Comparison of ENCODE assay signal across 8 cellular contexts in the genomic region with DNA sequence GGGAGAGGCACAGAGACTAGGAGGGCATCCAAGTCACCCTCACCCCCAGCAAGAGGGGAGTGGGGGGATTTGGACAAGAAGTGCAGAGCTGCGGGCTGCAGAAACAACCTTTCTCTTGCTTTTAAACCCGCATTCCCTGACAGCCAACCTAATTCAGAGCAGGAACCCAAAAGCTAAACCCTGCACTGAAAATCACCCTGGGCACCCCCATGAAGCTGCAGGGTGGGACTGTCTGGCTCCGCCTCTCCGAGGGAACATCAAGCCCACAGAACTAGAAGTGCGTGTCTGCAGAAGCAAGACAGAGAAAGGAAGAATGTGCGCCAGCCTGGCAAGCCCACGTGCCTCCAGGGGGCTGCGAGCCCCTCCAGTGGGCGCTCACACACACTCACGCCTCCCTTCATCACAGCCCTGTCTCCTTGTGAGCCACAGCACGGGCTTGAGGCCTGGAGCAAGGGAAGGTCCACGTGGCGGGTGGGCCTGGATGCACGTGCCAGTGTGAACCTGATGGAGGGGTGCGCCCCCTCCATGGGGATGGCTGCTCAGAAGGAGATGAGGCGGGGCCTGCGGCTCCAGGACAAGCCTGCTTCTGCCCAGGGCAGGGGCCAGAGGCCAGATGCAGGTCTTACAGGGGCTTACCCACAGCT. TPM values are rescaled to one million over a fixed set of nuclear protein-coding genes. Genes with fewer than 3 reads are reported as not detected.
A peak's percentile ranks its signal among the peaks of the same experiment; 100 is the strongest.
DNase-seq lines count a peak whose midpoint lies in the region; ATAC-seq and TF ChIP-seq lines count a peak whose summit lies in the region.

No MANE protein-coding gene starts in this region.

- peak; percentile 7 to 15 for ATAC-seq in CD4-positive, CD25-positive, alpha-beta regulatory T cell (ENCODE audit: low read depth in 2 of 2)
- ATAC-seq in HG03097 (IDR thresholded peaks at IDR 0.05; ENCODE audit: low FRiP score, unreplicated experiment) = no peak

- peak overlapping the region; percentile 3 for H2BK15ac ChIP-seq in mesenchymal stem cell (ENCODE audit: low read depth, poor library complexity, severe bottlenecking)

- peaks cover 3% of the 10 kb centered on the region for H3K79me1 ChIP-seq in mesenchymal stem cell (replicated peaks; ENCODE audit: low read length, poor library complexity, severe bottlenecking)

- peak overlapping the region in 1 of 2 experiments; percentile 41 for H3K14ac ChIP-seq in mesenchymal stem cell (ENCODE audit: low read length in 2 of 2)

- H3K23ac ChIP-seq in mesenchymal stem cell (ENCODE audit: low read length in 2 of 2) = peak overlapping the region in 1 of 2 experiments; percentile 10

- peaks cover 13% of the 10 kb centered on the region for H3K36me3 ChIP-seq in CD4-positive, CD25-positive, alpha-beta regulatory T cell (ENCODE audit: control insufficient read depth, insufficient read depth, low read length)
- peaks cover 37% of the 10 kb centered on the region; the same call in 1 of the 2 replicates for H3K36me3 ChIP-seq in Loucy (ENCODE audit: insufficient read depth, low read length)
- H3K36me3 ChIP-seq in mesenchymal stem cell (ENCODE audit: control insufficient read depth in 1 of 2, insufficient read depth in 2 of 2, low read depth in 1 of 2, low read length in 2 of 2) = peaks cover 25 to 48% of the 10 kb centered on the region in 2 experiments
- H3K36me3 ChIP-seq in urinary bladder (ENCODE audit: insufficient read depth) = no peaks in the 10 kb centered on the region

- peak overlapping the region; percentile 82 for H2AK5ac ChIP-seq in mesenchymal stem cell (ENCODE audit: low read length, severe bottlenecking)

- H3K27me3 ChIP-seq in CD4-positive, CD25-positive, alpha-beta regulatory T cell (ENCODE audit: control insufficient read depth, insufficient read depth, low read length) = no peaks in the 10 kb centered on the region
- no peaks in the 10 kb centered on the region for H3K27me3 ChIP-seq in Loucy (ENCODE audit: insufficient read depth, low read length, poor library complexity, severe bottlenecking)
- no peaks in the 10 kb centered on the region for H3K27me3 ChIP-seq in mesenchymal stem cell (ENCODE audit: control insufficient read depth in 1 of 2, insufficient read depth in 1 of 2, low read length in 2 of 2)

- H2BK120ac ChIP-seq in mesenchymal stem cell (ENCODE audit: low read depth, low read length) = peak overlapping the region; percentile 76

- peak overlapping the region; percentile 71 for H2BK5ac ChIP-seq in mesenchymal stem cell (ENCODE audit: low read depth, low read length, poor library complexity, severe bottlenecking)

- H3F3A ChIP-seq in Loucy (ENCODE audit: low read depth) = peaks cover 26% of the 10 kb centered on the region

- H3K9ac ChIP-seq in Loucy (ENCODE audit: low read depth, low read length, poor library complexity, severe bottlenecking) = peak overlapping the region; percentile 83
- peak overlapping the region; percentile 86 for H3K9ac ChIP-seq in mesenchymal stem cell (ENCODE audit: low read length)

- H3K79me2 ChIP-seq in Loucy (ENCODE audit: insufficient read depth, low read length) = peaks cover 92% of the 10 kb centered on the region

- DNase-seq in CD4-positive, CD25-positive, alpha-beta regulatory T cell = peak in 1 of 3 donors; percentile 58
- DNase-seq in mesenchymal stem cell (peak; percentile 61), cerebellar nuclear complex (lab: John Stamatoyannopoulos, UW) (no peak), RKO (ENCODE audit: low spot score) (no peak)

- H3K18ac ChIP-seq in mesenchymal stem cell (ENCODE audit: low read depth in 1 of 2, low read length in 2 of 2) = peak overlapping the region; percentile 59 to 82

- H3K9me3 ChIP-seq in CD4-positive, CD25-positive, alpha-beta regulatory T cell (ENCODE audit: control insufficient read depth in 2 of 2, low read length in 2 of 2) = no peaks in the 10 kb centered on the region
- no peaks in the 10 kb centered on the region for H3K9me3 ChIP-seq in Loucy (ENCODE audit: insufficient read depth, low read depth, low read length)
- H3K9me3 ChIP-seq in mesenchymal stem cell (ENCODE audit: control insufficient read depth, low read length) = no peaks in the 10 kb centered on the region

- H3K9me3 Mint-ChIP-seq in CD4-positive, CD25-positive, alpha-beta regulatory T cell = no peaks in the 10 kb centered on the region
- no peaks in the 10 kb centered on the region for H3K9me3 Mint-ChIP-seq in brain

- peaks cover 65% of the 10 kb centered on the region for H4K20me1 ChIP-seq in Loucy (ENCODE audit: insufficient read depth, low read length, poor library complexity, severe bottlenecking)

- peak overlapping the region; percentile 65 to 90 (median 80) for H3K4me3 Mint-ChIP-seq in CD4-positive, CD25-positive, alpha-beta regulatory T cell
- peak overlapping the region; percentile 74 to 84 (median 79) for H3K4me3 Mint-ChIP-seq in brain

- 33% methylated on average over 17 of the region's 17 CpGs for WGBS in mesenchymal stem cell
- WGBS in urinary bladder = 24% methylated on average over 17 of the region's 17 CpGs

- peak overlapping the region; percentile 59 for H3K4me3 ChIP-seq in CD4-positive, CD25-positive, alpha-beta regulatory T cell (ENCODE audit: low read depth, low read length)
- H3K4me3 ChIP-seq in Loucy (ENCODE audit: low read length, poor library complexity, severe bottlenecking) (peak overlapping the region; percentile 75), mesenchymal stem cell (ENCODE audit: insufficient read depth in 1 of 2, low read depth in 1 of 2, low read length in 2 of 2) (peak overlapping the region in 1 of 2 experiments; percentile 62), urinary bladder (ENCODE audit: low read depth, low read length) (no peak overlapping the region)

- H4K91ac ChIP-seq in mesenchymal stem cell (ENCODE audit: low read length) = peak overlapping the region; percentile 93

- H3K9me2 ChIP-seq in Loucy (replicated peaks; ENCODE audit: low read depth, low read length) = no peaks in the 10 kb centered on the region

- peak overlapping the region; percentile 91 to 94 for H3K4ac ChIP-seq in mesenchymal stem cell (ENCODE audit: low read depth in 1 of 2, low read length in 2 of 2)

- H3K4me1 Mint-ChIP-seq in CD4-positive, CD25-positive, alpha-beta regulatory T cell = peaks cover 0 to 75% (median 50%) of the 10 kb centered on the region in 4 donors
- H3K4me1 Mint-ChIP-seq in brain = peaks cover 73% of the 10 kb centered on the region

- H3K4me2 ChIP-seq in Loucy (ENCODE audit: low read depth, low read length, poor library complexity, severe bottlenecking) (peak overlapping the region; percentile 98), mesenchymal stem cell (ENCODE audit: low read length, poor library complexity, severe bottlenecking) (peak overlapping the region; percentile 58)

- H3K36me3 Mint-ChIP-seq in CD4-positive, CD25-positive, alpha-beta regulatory T cell = peaks cover 3% of the 10 kb centered on the region
- H3K36me3 Mint-ChIP-seq in brain = peaks cover 12% of the 10 kb centered on the region

- TF ChIP-seq CTCF in Loucy (conservative IDR thresholded peaks at IDR 0.05; ENCODE audit: low read length) (0 out of 2 replicates have a peak, but pooled peaks have one; percentile 17), brain (conservative IDR thresholded peaks at IDR 0.05) (no peak)

- H3K4me1 ChIP-seq in CD4-positive, CD25-positive, alpha-beta regulatory T cell (ENCODE audit: control insufficient read depth, insufficient read depth, low read length, poor library complexity, severe bottlenecking) = peaks cover 75% of the 10 kb centered on the region
- H3K4me1 ChIP-seq in Loucy (ENCODE audit: insufficient read depth, low read length, poor library complexity, severe bottlenecking) (peaks cover 63% of the 10 kb centered on the region), mesenchymal stem cell (ENCODE audit: control insufficient read depth, insufficient read depth, low read depth, low read length) (peaks cover 80% of the 10 kb centered on the region), urinary bladder (ENCODE audit: insufficient read depth) (peaks cover 10% of the 10 kb centered on the region)

- peak overlapping the region; percentile 82 for H4K8ac ChIP-seq in mesenchymal stem cell (ENCODE audit: low read length)

- H2AFZ ChIP-seq in Loucy (ENCODE audit: low read length) = no peak overlapping the region
- no peak overlapping the region for H2AFZ ChIP-seq in mesenchymal stem cell (ENCODE audit: low read depth, low read length)

- peak overlapping the region; percentile 76 for H3K27ac ChIP-seq in CD4-positive, CD25-positive, alpha-beta regulatory T cell (ENCODE audit: insufficient read depth, low read length, poor library complexity, severe bottlenecking)
- peak overlapping the region; percentile 94 for H3K27ac ChIP-seq in mesenchymal stem cell (ENCODE audit: low read length, poor library complexity, severe bottlenecking)
- peak overlapping the region; percentile 71 for H3K27ac ChIP-seq in urinary bladder (ENCODE audit: low read depth)

- peak overlapping the region; percentile 90 to 99 (median 93) for H3K27ac Mint-ChIP-seq in CD4-positive, CD25-positive, alpha-beta regulatory T cell
- peak overlapping the region; percentile 97 to 99 (median 99) for H3K27ac Mint-ChIP-seq in brain

- no peaks in the 10 kb centered on the region for H3K27me3 Mint-ChIP-seq in CD4-positive, CD25-positive, alpha-beta regulatory T cell
- H3K27me3 Mint-ChIP-seq in brain = no peaks in the 10 kb centered on the region

- H2BK12ac ChIP-seq in mesenchymal stem cell (ENCODE audit: low read length in 2 of 2) = peak overlapping the region; percentile 59 to 71

RNA-seq across cellular contexts. Expression of gene PNMA1, which starts 27.8 kb away (rescaled TPM):
- total RNA-seq in CD4-positive, CD25-positive, alpha-beta regulatory T cell = 42.6 TPM
- polyA plus RNA-seq in CD4-positive, CD25-positive, alpha-beta regulatory T cell = 10 to 100 TPM; 45.2 to 54.1 (median 51.9) TPM
- 135 TPM for polyA plus RNA-seq in brain (ENCODE audit: insufficient read depth, low read depth, low replicate concordance)
- polyA plus RNA-seq in mesenchymal stem cell (2013, experiment 1 of 2) = 53.1 TPM
- polyA plus RNA-seq in mesenchymal stem cell (2013, experiment 2 of 2) = 53.5 TPM
- 38.3 TPM for total RNA-seq in urinary bladder
- polyA plus RNA-seq in urinary bladder = 85.8 TPM
